In the genomic region with DNA sequence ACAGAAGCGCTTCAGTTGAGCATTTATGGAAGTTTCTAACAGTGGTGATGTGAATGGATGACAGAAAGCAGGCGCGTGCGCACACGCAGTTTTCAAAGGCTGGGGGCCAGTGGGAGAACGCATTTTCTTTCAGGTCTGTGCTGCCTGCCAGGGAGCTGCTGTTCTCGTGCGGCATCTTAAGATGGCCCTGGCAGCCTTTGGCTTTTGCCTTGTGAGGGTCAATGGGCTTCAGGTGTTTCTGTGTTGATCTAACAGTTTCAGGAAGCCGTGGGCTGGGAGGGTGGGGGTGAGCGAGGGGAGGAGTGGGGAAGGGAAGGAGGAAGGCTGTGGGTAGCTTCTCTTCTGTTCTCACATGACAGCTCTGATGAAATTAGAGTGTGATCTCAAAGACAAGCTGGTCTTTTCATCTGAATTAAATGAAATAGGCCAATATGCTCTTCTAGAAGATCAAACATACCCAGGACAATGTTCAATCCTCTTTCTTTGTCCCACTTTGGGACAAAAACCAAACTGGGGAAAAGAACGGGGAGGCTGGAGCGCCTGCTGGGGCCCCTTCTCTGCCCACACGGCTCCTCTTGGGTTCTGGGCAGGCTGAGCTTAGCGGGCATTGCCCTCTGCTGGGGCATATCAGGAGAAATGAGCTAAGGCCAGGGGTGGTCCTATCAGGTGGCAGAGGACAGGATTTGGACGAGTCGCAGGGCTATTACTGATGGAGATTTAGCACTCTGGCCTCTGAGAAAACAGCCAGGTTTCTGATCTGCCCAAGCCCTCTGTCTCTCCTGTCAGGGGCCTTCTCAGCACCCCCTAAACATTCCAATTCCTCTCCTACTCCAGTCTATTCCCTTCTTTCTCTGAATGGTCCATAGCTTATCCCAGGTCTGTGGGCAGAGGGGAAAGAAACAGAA, we compare ENCODE assay signal across 8 cellular contexts.
DNase-seq lines count a peak whose midpoint lies in the region; ATAC-seq and TF ChIP-seq lines count a peak whose summit lies in the region.

No MANE protein-coding gene starts in this region.

- H3K36me3 ChIP-seq in colonic mucosa (no peaks in the 10 kb centered on the region), MG63 (no peaks in the 10 kb centered on the region)

- H3K4me3 Mint-ChIP-seq in activated CD4-positive, alpha-beta T cell treated with anti-CD3 and anti-CD28 coated beads for 36 hours, result peak overlapping the region; percentile 57
- peak overlapping the region; percentile 67 for H3K4me3 Mint-ChIP-seq in memory B cell

- H3K27ac Mint-ChIP-seq in activated CD4-positive, alpha-beta T cell treated with anti-CD3 and anti-CD28 coated beads for 36 hours, result peak overlapping the region; percentile 76
- H3K27ac Mint-ChIP-seq in memory B cell, result peak overlapping the region; percentile 67

- peaks cover 3% of the 10 kb centered on the region for H3K4me1 ChIP-seq in colonic mucosa

- H3K27me3 ChIP-seq in colonic mucosa (no peaks in the 10 kb centered on the region), MG63 (no peaks in the 10 kb centered on the region)

- H3K9me3 ChIP-seq in colonic mucosa (no peaks in the 10 kb centered on the region), MG63 (no peaks in the 10 kb centered on the region)

- DNase-seq in GDM1 (lab: John Stamatoyannopoulos, UW) (peak; percentile 13), M059J (ENCODE audit: low read depth) (peak; percentile 39), colonic mucosa (no peak), memory B cell (ENCODE audit: low spot score in 2 of 2) (peak; percentile 49 to 52), islet precursor cell (no peak), MG63 (no peak)
- peak; percentile 74 for DNase-seq in activated CD4-positive, alpha-beta T cell treated with anti-CD3 and anti-CD28 coated beads for 36 hours
- DNase-seq in stimulated activated CD8-positive, alpha-beta memory T cell treated with anti-CD3 and anti-CD28 coated beads, Interleukin-7, amount 100 ng/mL, for 24 hours (ENCODE audit: low read depth), result peak; percentile 17

- H3K36me3 Mint-ChIP-seq in activated CD4-positive, alpha-beta T cell treated with anti-CD3 and anti-CD28 coated beads for 36 hours (ENCODE audit: low read depth), result no peaks in the 10 kb centered on the region
- H3K36me3 Mint-ChIP-seq in memory B cell, result no peaks in the 10 kb centered on the region

- H3K4me1 Mint-ChIP-seq in activated CD4-positive, alpha-beta T cell treated with anti-CD3 and anti-CD28 coated beads for 36 hours, result peaks cover 60% of the 10 kb centered on the region
- peaks cover 28% of the 10 kb centered on the region for H3K4me1 Mint-ChIP-seq in memory B cell

- H3K4me3 ChIP-seq in colonic mucosa (no peak overlapping the region), MG63 (no peak overlapping the region)

- no peak overlapping the region for H3K9ac ChIP-seq in colonic mucosa (ENCODE audit: low read depth in 2 of 2, low read length in 2 of 2)

- POLR2A ChIA-PET in activated CD4-positive, alpha-beta T cell treated with anti-CD3 and anti-CD28 coated beads for 36 hours (lab: Charles Lee), result interaction anchor here (0.6 to 3.5 kb wide), 7 partner anchors 32 to 313 kb away, joined by 3 to 42 read pairs (median 5); no protein-coding TSS in a partner anchor

- peak; percentile 28 for TF ChIP-seq CTCF in colonic mucosa (IDR thresholded peaks at IDR 0.05)

- H3K27ac ChIP-seq in colonic mucosa, result peak overlapping the region; percentile 25

- peak; percentile 7 for ATAC-seq in activated CD4-positive, alpha-beta T cell treated with anti-CD3 and anti-CD28 coated beads for 36 hours
- ATAC-seq in memory B cell (ENCODE audit: low read depth), result peak; percentile 66

- CTCF ChIA-PET in activated CD4-positive, alpha-beta T cell treated with anti-CD3 and anti-CD28 coated beads for 36 hours (lab: Charles Lee), result interaction anchor here (0.5 to 9.0 kb wide), 68 partner anchors 9 to 739 kb away, joined by 3 to 191 read pairs (median 4); partner anchors contain the start of genes MDH1 and WDPCP

- H3K9me3 Mint-ChIP-seq in activated CD4-positive, alpha-beta T cell treated with anti-CD3 and anti-CD28 coated beads for 36 hours (ENCODE audit: low read depth), result no peaks in the 10 kb centered on the region
- H3K9me3 Mint-ChIP-seq in memory B cell, result no peaks in the 10 kb centered on the region

- intact Hi-C loops in activated CD4-positive, alpha-beta T cell treated with anti-CD3 and anti-CD28 coated beads for 36 hours (cut with DNase I, micrococcal nuclease), result loop anchor here (1.0 to 5.0 kb wide), 7 partner anchors 100 to 635 kb away; no protein-coding TSS in a partner anchor
- intact Hi-C loops in colonic mucosa (cut with DNase I), result loop anchor here (5.0 kb wide), 1 partner anchor 280 kb away; no protein-coding TSS in a partner anchor

- peaks cover 7% of the 10 kb centered on the region for H3K27me3 Mint-ChIP-seq in activated CD4-positive, alpha-beta T cell treated with anti-CD3 and anti-CD28 coated beads for 36 hours
- no peaks in the 10 kb centered on the region for H3K27me3 Mint-ChIP-seq in memory B cell

Comparison
In these comparisons a context has a peak if more than half of its experiments do, and no peak if none do; other contexts are left out.
1. DNase-seq: peak in GDM1 (single experiment), M059J (single experiment), activated CD4-positive, alpha-beta T cell treated with anti-CD3 and anti-CD28 coated beads for 36 hours (single experiment), memory B cell (2 of 2) and stimulated activated CD8-positive, alpha-beta memory T cell treated with anti-CD3 and anti-CD28 coated beads, Interleukin-7, amount 100 ng/mL, for 24 hours (single experiment); none in colonic mucosa (single experiment), islet precursor cell (single experiment) and MG63 (single experiment).